Comparison of ENCODE assay signal across 23 cellular contexts in genomic region chr20:62726276-62726675, GRCh38. TPM values are rescaled to one million over a fixed set of nuclear protein-coding genes. Genes with fewer than 3 reads are reported as not detected.
"Had no signal": no experiment of that assay in that cellular context is flagged by ENCODE, and none has a peak within 500 bp of the region (broad histone marks: within the 10 kb centered on the region; RNA-seq: fewer than 3 reads in every experiment).

No MANE protein-coding gene starts in this region.

- H3K36me3 ChIP-seq: heart left ventricle, left lung, neutrophil, pancreas, right lobe of liver, stomach, suprapubic skin, tibial nerve had no signal

- ATAC-seq: activated T-cell treated with anti-CD3 and anti-CD28 coated beads, Interleukin-2, amount 50 U/mL, for 4 hours; heart left ventricle; left lung; natural killer cell treated with Interleukin-12 subunit alpha and Interleukin-12 subunit beta and Interleukin-15 and Interleukin-18, amount 100 ng/mL, for 72 hours; pancreas; stimulated activated memory B cell treated with anti-CD40 and anti-IgM and Interleukin-4, amounts not matched to agents 10 μg/mL and 1 μg/mL and 100 μg/mL, for 72 hours; WTC11 had no signal

- H3K4me3 ChIP-seq: heart left ventricle, left lung, pancreas, right lobe of liver, stomach, suprapubic skin, tibial nerve had no signal

- H3K27ac ChIP-seq: pancreas, right lobe of liver, stomach, suprapubic skin, tibial nerve had no signal

- FAIRE-seq: endometrium, pancreas, small intestine, urothelium cell line had no signal

- H3K27me3 ChIP-seq: neutrophil, right lobe of liver had no signal

- H3K4me1 ChIP-seq: pancreas, right lobe of liver, suprapubic skin, tibial nerve had no signal

- DNase-seq: activated naive CD4-positive, alpha-beta T cell treated with anti-CD3 and anti-CD28 coated beads for 36 hours; activated T-cell treated with anti-CD3 and anti-CD28 coated beads, Interleukin-2, amount 50 U/mL, for 4 hours; effector CD4-positive, alpha-beta T cell; midbrain; small intestine; stomach; T1000 had no signal

RNA-seq across cellular contexts. Expression of gene NTSR1, which starts 17.6 kb away (rescaled TPM):
- total RNA-seq: activated naive CD4-positive, alpha-beta T cell treated with anti-CD3 and anti-CD28 coated beads for 36 hours; activated T-helper 2 cell treated with anti-CD3 and anti-CD28 coated beads, Interferon-gamma antibody, Interleukin-2, Interleukin-4, amounts not matched to agents 10 μg/mL and 5 μg/mL and 100 μg/mL, durations not matched to agents 14 hours and 24 hours and 36 hours; chondrocyte; epithelial cell of proximal tubule; natural killer cell treated with Interleukin-12 subunit alpha and Interleukin-12 subunit beta and Interleukin-15 and Interleukin-18, amount 100 ng/mL, for 72 hours; T-helper 1 cell treated with Interleukin-12 subunit alpha and Interleukin-12 subunit beta and Interleukin-4 antibody, amounts not matched to agents 30 ng/mL and 1 ng/mL, for 36 hours had no signal
